ENCODE assay signal across 9 cellular contexts in genomic region chr19:16896098-16896912, GRCh38. TPM values are rescaled to one million over a fixed set of nuclear protein-coding genes. Genes with fewer than 3 reads are reported as not detected.
A peak's percentile ranks its signal among the peaks of the same experiment; 100 is the strongest.
DNase-seq lines count a peak whose midpoint lies in the region; ATAC-seq, FAIRE-seq and TF ChIP-seq lines count a peak whose summit lies in the region.
"Had no signal": no experiment of that assay in that cellular context is flagged by ENCODE, and none has a peak within 500 bp of the region (broad histone marks: within the 10 kb centered on the region; RNA-seq: fewer than 3 reads in every experiment).

No MANE protein-coding gene starts in this region.

- H3K4me1 Mint-ChIP-seq in activated naive CD8-positive, alpha-beta T cell treated with anti-CD3 and anti-CD28 coated beads, Interleukin-2, amount 10 ng/mL, durations not matched to agents 7 days and 5 days, result peaks cover 26% of the 10 kb centered on the region

- H3K27me3 Mint-ChIP-seq in activated naive CD8-positive, alpha-beta T cell treated with anti-CD3 and anti-CD28 coated beads, Interleukin-2, amount 10 ng/mL, durations not matched to agents 7 days and 5 days, result peaks cover 33% of the 10 kb centered on the region

- TF ChIP-seq EP300 in tibial nerve (IDR thresholded peaks at IDR 0.05), result peak in 1 of 2 donors; percentile 28

- POLR2A ChIA-PET in activated naive CD8-positive, alpha-beta T cell treated with anti-CD3 and anti-CD28 coated beads, Interleukin-2, amount 10 ng/mL, durations not matched to agents 7 days and 5 days (lab: Charles Lee), result interaction anchor here (0.5 to 0.6 kb wide), 2 partner anchors 60 to 65 kb away, joined by 3 to 5 read pairs; no protein-coding TSS in a partner anchor

- ATAC-seq in HG02678 (IDR thresholded peaks at IDR 0.05; ENCODE audit: unreplicated experiment) (peak; percentile 6), GM18511 (IDR thresholded peaks at IDR 0.05; ENCODE audit: unreplicated experiment) (no peak)
- peak; percentile 11 for ATAC-seq in activated naive CD8-positive, alpha-beta T cell treated with anti-CD3 and anti-CD28 coated beads, Interleukin-2, amount 10 ng/mL, durations not matched to agents 7 days and 5 days (ENCODE audit: low read depth)

- peak overlapping the region; percentile 80 for H3K27ac Mint-ChIP-seq in activated naive CD8-positive, alpha-beta T cell treated with anti-CD3 and anti-CD28 coated beads, Interleukin-2, amount 10 ng/mL, durations not matched to agents 7 days and 5 days

- no peaks in the 10 kb centered on the region for H3K9me3 ChIP-seq in BLaER1
- no peaks in the 10 kb centered on the region for H3K9me3 ChIP-seq in kidney (ENCODE audit: control insufficient read depth in 1 of 2, low read length in 2 of 2)
- H3K9me3 ChIP-seq in tibial nerve, result no peaks in the 10 kb centered on the region

- WGBS in tibial nerve, 2 donors, result 4% methylated on average over 26 to 47 of the region's 58 CpGs

- H3K36me3 ChIP-seq in BLaER1 (no peaks in the 10 kb centered on the region), kidney (ENCODE audit: control insufficient read depth in 1 of 2, insufficient read depth in 2 of 2, low read length in 2 of 2) (no peaks in the 10 kb centered on the region), tibial nerve (no peaks in the 10 kb centered on the region)

- no peak for FAIRE-seq in kidney (lab: Jason Lieb, UNC)
- FAIRE-seq: endometrium had no signal

- peak overlapping the region; percentile 83 for H3K9ac ChIP-seq in BLaER1
- peak overlapping the region in 1 of 2 donors; percentile 51 for H3K9ac ChIP-seq in kidney (ENCODE audit: low read length in 2 of 2)

- H3K27ac ChIP-seq in BLaER1 (peak overlapping the region; percentile 99), kidney (ENCODE audit: low read depth in 2 of 2, low read length in 2 of 2) (no peak overlapping the region), tibial nerve (peak overlapping the region; percentile 22 to 85 (median 66))

- H3K36me3 Mint-ChIP-seq in activated naive CD8-positive, alpha-beta T cell treated with anti-CD3 and anti-CD28 coated beads, Interleukin-2, amount 10 ng/mL, durations not matched to agents 7 days and 5 days, result no peaks in the 10 kb centered on the region

- TF ChIP-seq POLR2A in tibial nerve (IDR thresholded peaks at IDR 0.05), result no peak

- H3K27me3 ChIP-seq in BLaER1, result no peaks in the 10 kb centered on the region
- H3K27me3 ChIP-seq in tibial nerve, result no peaks in the 10 kb centered on the region

- H3K4me3 ChIP-seq in BLaER1 (peak overlapping the region; percentile 69), kidney (ENCODE audit: low read length in 2 of 2) (peak overlapping the region; percentile 41 to 52), tibial nerve (peak overlapping the region; percentile 35 to 56 (median 44))

- H3K9me3 Mint-ChIP-seq in activated naive CD8-positive, alpha-beta T cell treated with anti-CD3 and anti-CD28 coated beads, Interleukin-2, amount 10 ng/mL, durations not matched to agents 7 days and 5 days, result no peaks in the 10 kb centered on the region

- H3K4me2 ChIP-seq in BLaER1, result peak overlapping the region; percentile 90

- H3K4me1 ChIP-seq in BLaER1 (peaks cover 93% of the 10 kb centered on the region), kidney (ENCODE audit: control insufficient read depth in 1 of 2, insufficient read depth in 1 of 2, low read depth in 1 of 2, low read length in 2 of 2) (peaks cover 0 to 2% of the 10 kb centered on the region in 2 donors), tibial nerve (peaks cover 0 to 25% (median 13%) of the 10 kb centered on the region in 4 donors)

- peak overlapping the region; percentile 77 for H3K4me3 Mint-ChIP-seq in activated naive CD8-positive, alpha-beta T cell treated with anti-CD3 and anti-CD28 coated beads, Interleukin-2, amount 10 ng/mL, durations not matched to agents 7 days and 5 days

- intact Hi-C loops in kidney (cut with DNase I), result no loop called here

- DNase-seq in activated naive CD8-positive, alpha-beta T cell treated with anti-CD3 and anti-CD28 coated beads, Interleukin-2, amount 10 ng/mL, durations not matched to agents 7 days and 5 days, result peak; percentile 57
- peak; percentile 87 for DNase-seq in kidney
- DNase-seq in tibial nerve (ENCODE audit: low spot score in 2 of 2), result no peak
- no peak for DNase-seq in LoVo (ENCODE audit: low spot score)
- DNase-seq in mesenteric fat pad (ENCODE audit: low spot score), result no peak

- TF ChIP-seq CTCF in kidney (IDR thresholded peaks at IDR 0.05; ENCODE audit: borderline replicate concordance, extremely low read depth, insufficient read depth) (no peak), tibial nerve (IDR thresholded peaks at IDR 0.05) (no peak)

- H4K20me1 ChIP-seq in BLaER1, result no peaks in the 10 kb centered on the region

RNA-seq across cellular contexts. Expression of gene F2RL3, which starts 7.5 kb away (rescaled TPM):
- under 1 TPM; 0.14 to 0.17 TPM for total RNA-seq in activated naive CD8-positive, alpha-beta T cell treated with anti-CD3 and anti-CD28 coated beads, Interleukin-2, amount 10 ng/mL, durations not matched to agents 7 days and 5 days
- total RNA-seq in kidney, result 3.2 TPM
- polyA plus RNA-seq in kidney (ENCODE audit: insufficient read depth, low read depth, low replicate concordance), result 1.4 TPM
- 10 to 100 TPM in 1 of 4 donors, 1 to 10 TPM in 3; 1.3 to 12.9 (median 1.8) TPM for total RNA-seq in tibial nerve
- 33.9 TPM for total RNA-seq in mesenteric fat pad

Comparison
In these comparisons a context has a peak if more than half of its experiments do, and no peak if none do; other contexts are left out.
1. H3K27ac ChIP-seq: peak in BLaER1 (single experiment) and tibial nerve (4 of 4); none in kidney (0 of 2).
2. DNase-seq: peak in activated naive CD8-positive, alpha-beta T cell treated with anti-CD3 and anti-CD28 coated beads, Interleukin-2, amount 10 ng/mL, durations not matched to agents 7 days and 5 days (single experiment) and kidney (single experiment); none in tibial nerve (0 of 2), LoVo (single experiment) and mesenteric fat pad (single experiment).
3. Peak in every context shown above with its lines, with median percentiles within 50 percentile points of each other: H3K4me3 ChIP-seq.